12 cellular contexts compared by ENCODE assay signal in the genomic region with DNA sequence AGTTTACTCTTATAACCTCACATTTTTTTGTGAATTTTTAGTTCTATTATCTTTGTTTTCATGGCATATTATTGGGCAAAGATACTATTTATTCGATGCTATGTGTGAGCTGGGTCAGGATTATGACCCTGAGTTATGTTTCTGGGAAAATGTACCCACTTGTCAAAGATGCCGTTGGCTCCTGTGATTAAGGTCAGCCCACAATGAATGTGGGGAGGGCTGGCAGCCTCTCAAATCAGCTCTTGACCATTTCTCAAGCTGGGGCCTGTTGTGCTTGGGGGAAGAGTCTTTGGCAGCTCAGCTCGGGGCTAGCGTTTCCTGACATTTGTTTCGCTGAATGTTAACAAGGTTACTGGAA.
DNase-seq lines count a peak whose midpoint lies in the region; ATAC-seq and TF ChIP-seq lines count a peak whose summit lies in the region.
"Had no signal": no experiment of that assay in that cellular context is flagged by ENCODE, and none has a peak within 500 bp of the region (broad histone marks: within the 10 kb centered on the region; RNA-seq: fewer than 3 reads in every experiment).

No MANE protein-coding gene starts in this region.

- H3K79me2 ChIP-seq in GM23248 (ENCODE audit: insufficient read depth): peaks cover 98% of the 10 kb centered on the region

- H2AFZ ChIP-seq in GM23248: no peak overlapping the region

- in situ Hi-C loops in GM23248 (cut with MboI): no loop called here

- 90 to 91% methylated on average over 5 of the region's 5 CpGs for WGBS in GM23248 (ENCODE audit: low coverage in 1 of 2, low lambda C conversion rate in 2 of 2, missing lambda C conversion rate in 2 of 2), 2 experiments
- WGBS in gastroesophageal sphincter (ENCODE audit: low coverage in 1 of 2), 2 donors: 20 to 23% methylated on average over 1 to 5 of the region's 5 CpGs

- no peaks in the 10 kb centered on the region for H3K27me3 ChIP-seq in GM23248 (replicated peaks; ENCODE audit: insufficient read depth)
- H3K27me3 ChIP-seq in gastroesophageal sphincter: no peaks in the 10 kb centered on the region

- no peaks in the 10 kb centered on the region for H3K9me2 ChIP-seq in GM23248 (ENCODE audit: insufficient read depth)

- H3K9me3 ChIP-seq in GM23248 (ENCODE audit: low read depth) (no peaks in the 10 kb centered on the region), gastroesophageal sphincter (no peaks in the 10 kb centered on the region)

- no peaks in the 10 kb centered on the region for H4K20me1 ChIP-seq in GM23248 (ENCODE audit: insufficient read depth)

- DNase-seq in GM23248: no peak
- peak; percentile 84 for DNase-seq in amniotic epithelial cell (ENCODE audit: low read depth)
- peak; percentile 32 for DNase-seq in pons (ENCODE audit: low spot score)
- DNase-seq in AML-193 (lab: John Stamatoyannopoulos, UW): no peak
- DNase-seq in GM20000 (ENCODE audit: low spot score): no peak
- no peak for DNase-seq in dedifferentiated amniotic fluid mesenchymal stem cell (ENCODE audit: extremely low spot score)
- DNase-seq: activated CD8-positive, alpha-beta memory T cell treated with anti-CD3 and anti-CD28 coated beads for 24 hours; activated naive CD4-positive, alpha-beta T cell treated with anti-CD3 and anti-CD28 coated beads, Interleukin-2, amount 10 ng/mL, durations not matched to agents 7 days and 5 days; NCI-H187 treated with DMSO at 0.1 percent for 48 hours had no signal

- H3K27ac ChIP-seq in GM23248 (peak overlapping the region; percentile 89; the same call in 1 of the 2 replicates), gastroesophageal sphincter (peak overlapping the region in 3 of 4 donors; percentile 9 to 39 (median 27))

- no peak overlapping the region for H3K9ac ChIP-seq in GM23248

- H3K36me3 ChIP-seq in GM23248 (ENCODE audit: low read depth) (peaks cover 3% of the 10 kb centered on the region; the same call in 1 of the 2 replicates), gastroesophageal sphincter (no peaks in the 10 kb centered on the region)

- peaks cover 53% of the 10 kb centered on the region for H3K4me1 ChIP-seq in GM23248 (ENCODE audit: insufficient read depth)
- H3K4me1 ChIP-seq in gastroesophageal sphincter: peaks cover 1 to 64% (median 25%) of the 10 kb centered on the region in 3 donors

- no peak for TF ChIP-seq EP300 in gastroesophageal sphincter (IDR thresholded peaks at IDR 0.05)

- H3K4me3 ChIP-seq in GM23248: no peak overlapping the region
- no peak overlapping the region for H3K4me3 ChIP-seq in gastroesophageal sphincter

- H3K4me2 ChIP-seq in GM23248 (ENCODE audit: unreplicated experiment): no peak overlapping the region

- ATAC-seq in gastroesophageal sphincter (no peak), GM21381 (IDR thresholded peaks at IDR 0.05; ENCODE audit: unreplicated experiment) (no peak)
- ATAC-seq: HepG2 had no signal

- peaks cover 31% of the 10 kb centered on the region for H3F3A ChIP-seq in GM23248 (ENCODE audit: insufficient read depth)

- TF ChIP-seq POLR2A in gastroesophageal sphincter (IDR thresholded peaks at IDR 0.05): no peak

- no peak for TF ChIP-seq CTCF in gastroesophageal sphincter (IDR thresholded peaks at IDR 0.05)
- TF ChIP-seq CTCF in GM20000 (IDR thresholded peaks at IDR 0.05; ENCODE audit: extremely low read depth, missing control alignments): no peak

Comparison
In these comparisons a context has a peak if more than half of its experiments do, and no peak if none do; other contexts are left out.
1. DNase-seq: peak in amniotic epithelial cell (single experiment) and pons (single experiment); none in GM23248 (single experiment), AML-193 (0 of 2), GM20000 (single experiment) and dedifferentiated amniotic fluid mesenchymal stem cell (single experiment).